19 cellular contexts compared by ENCODE assay signal in genomic region chrX:76538860-76539259, GRCh38.
DNase-seq lines count a peak whose midpoint lies in the region; ATAC-seq, FAIRE-seq and TF ChIP-seq lines count a peak whose summit lies in the region.
"Had no signal": no experiment of that assay in that cellular context is flagged by ENCODE, and none has a peak within 500 bp of the region (broad histone marks: within the 10 kb centered on the region; RNA-seq: fewer than 3 reads in every experiment).

No MANE protein-coding gene starts in this region.

- no peak for FAIRE-seq in urothelium cell line (lab: Jason Lieb, UNC)
- FAIRE-seq: GM12892, GM19239 had no signal

- ATAC-seq in WTC11 (no peak), esophagus mucosa (no peak)

- CTCF ChIA-PET in WTC11 (lab: Charles Lee), result interaction anchor here (1.2 to 2.1 kb wide), 5 partner anchors 12 to 1491 kb away, joined by 3 to 16 read pairs (median 5); no protein-coding TSS in a partner anchor

- no peak overlapping the region for H3K56ac ChIP-seq in H9 (ENCODE audit: insufficient read length, low read depth, low read length)
- no peak overlapping the region for H3K56ac ChIP-seq in mesendoderm (ENCODE audit: low read length)

- no peak overlapping the region for H3K14ac ChIP-seq in H9 (ENCODE audit: insufficient read depth, low read length)

- H3K79me1 ChIP-seq in H9 (ENCODE audit: insufficient read depth, low read depth, low read length, poor library complexity, severe bottlenecking) (no peaks in the 10 kb centered on the region), mesendoderm (ENCODE audit: low read length) (no peaks in the 10 kb centered on the region)

- H4K8ac ChIP-seq in H9 (replicated peaks; ENCODE audit: insufficient read length, low read depth, low read length), result no peak overlapping the region
- no peak overlapping the region for H4K8ac ChIP-seq in mesendoderm (ENCODE audit: low read depth, low read length)

- H3K79me2 ChIP-seq in H9 (ENCODE audit: insufficient read depth, low read length) (no peaks in the 10 kb centered on the region), mesendoderm (ENCODE audit: control insufficient read depth, insufficient read depth, low read length) (no peaks in the 10 kb centered on the region)

- H3K4ac ChIP-seq in H9 (ENCODE audit: low read depth, low read length), result no peak overlapping the region
- no peak overlapping the region for H3K4ac ChIP-seq in mesendoderm (ENCODE audit: low read depth, low read length)

- no peaks in the 10 kb centered on the region for H4K20me1 ChIP-seq in H9 (ENCODE audit: control insufficient read depth, insufficient read depth, insufficient read length)
- H4K20me1 ChIP-seq: BLaER1 treated with 17β-estradiol and CSF1 and Interleukin-3, amounts not matched to agents 10 nM and 100 nM had no signal

- POLR2A ChIA-PET in WTC11 (lab: Charles Lee), result interaction anchor here (0.6 kb wide), 1 partner anchor 260 kb away, joined by 3 read pairs; no protein-coding TSS in a partner anchor

- H3K9ac ChIP-seq in H9 (ENCODE audit: extremely low read depth, insufficient read length, low read length) (no peak overlapping the region), mesendoderm (ENCODE audit: low read length) (no peak overlapping the region)
- H3K9ac ChIP-seq: BLaER1 treated with 17β-estradiol and CSF1 and Interleukin-3, amounts not matched to agents 10 nM and 100 nM had no signal

- H3K23ac ChIP-seq in H9 (ENCODE audit: insufficient read length, low read depth, low read length) (no peak overlapping the region), mesendoderm (ENCODE audit: low read length) (no peak overlapping the region)

- H2BK12ac ChIP-seq in H9 (ENCODE audit: insufficient read length, low read depth, low read length), result no peak overlapping the region

- H3K4me3 Mint-ChIP-seq in H9 (no peak overlapping the region), WTC11 (no peak overlapping the region)
- H3K4me3 Mint-ChIP-seq: CD4-positive, alpha-beta T cell had no signal

- H3K27ac Mint-ChIP-seq in H9 (no peak overlapping the region), WTC11 (no peak overlapping the region)
- H3K27ac Mint-ChIP-seq: CD4-positive, alpha-beta T cell had no signal

- no peaks in the 10 kb centered on the region for H3K36me3 ChIP-seq in mesendoderm (ENCODE audit: control insufficient read depth, insufficient read depth, low read length)
- H3K36me3 ChIP-seq: BLaER1 treated with 17β-estradiol and CSF1 and Interleukin-3, amounts not matched to agents 10 nM and 100 nM had no signal

- H3K27ac ChIP-seq in 22Rv1 (no peak overlapping the region), H9 (ENCODE audit: insufficient read length, low read depth, low read length) (no peak overlapping the region), mesendoderm (ENCODE audit: low read depth, low read length) (no peak overlapping the region)
- H3K27ac ChIP-seq: BLaER1 treated with 17β-estradiol and CSF1 and Interleukin-3, amounts not matched to agents 10 nM and 100 nM; HL-60 had no signal

- H2BK120ac ChIP-seq in H9 (ENCODE audit: low read depth, low read length, poor library complexity, severe bottlenecking), result no peak overlapping the region
- no peak overlapping the region for H2BK120ac ChIP-seq in mesendoderm (ENCODE audit: low read depth, low read length)

- H4K91ac ChIP-seq in H9 (ENCODE audit: insufficient read length, low read depth, low read length), result no peak overlapping the region

- no peaks in the 10 kb centered on the region for H3K4me1 ChIP-seq in H9 (ENCODE audit: insufficient read depth, low read length)
- H3K4me1 ChIP-seq in mesendoderm (ENCODE audit: control insufficient read depth, low read depth, low read length), result no peaks in the 10 kb centered on the region
- H3K4me1 ChIP-seq: BLaER1 treated with 17β-estradiol and CSF1 and Interleukin-3, amounts not matched to agents 10 nM and 100 nM had no signal

- no peaks in the 10 kb centered on the region for H3K23me2 ChIP-seq in H9 (ENCODE audit: insufficient read length, low read depth, low read length, poor library complexity, severe bottlenecking)

- H2BK15ac ChIP-seq in H9 (ENCODE audit: low read depth, low read length) (no peak overlapping the region), mesendoderm (replicated peaks; ENCODE audit: low read depth) (no peak overlapping the region)

- peaks cover 0 to 4% of the 10 kb centered on the region in 2 experiments; a peak in 1 of 4 replicates for H3K4me1 Mint-ChIP-seq in H9
- peaks cover 4% of the 10 kb centered on the region; the same call in 1 of the 2 replicates for H3K4me1 Mint-ChIP-seq in WTC11

- no peak overlapping the region for H2BK20ac ChIP-seq in H9 (ENCODE audit: low read depth, low read length, poor library complexity, severe bottlenecking)

- H4K5ac ChIP-seq in H9 (ENCODE audit: insufficient read length, low read depth, low read length), result no peak overlapping the region
- no peak overlapping the region for H4K5ac ChIP-seq in mesendoderm (ENCODE audit: low read length)

- no peaks in the 10 kb centered on the region for H3K27me3 ChIP-seq in H9 (ENCODE audit: insufficient read depth, low read length)
- no peaks in the 10 kb centered on the region for H3K27me3 ChIP-seq in mesendoderm (ENCODE audit: insufficient read depth, low read length, poor library complexity)

- H3K36me3 Mint-ChIP-seq in H9 (ENCODE audit: insufficient read depth in 1 of 3, low read depth in 3 of 3) (peaks cover 0 to 6% (median 2%) of the 10 kb centered on the region in 3 experiments; a peak in 3 of 7 replicates), WTC11 (no peaks in the 10 kb centered on the region)

- WGBS in H9 (ENCODE audit: extremely low coverage, insufficient read length, low lambda C conversion rate), result no CpG with 5 or more reads among the region's 2 CpGs
- no CpG with 5 or more reads among the region's 2 CpGs for WGBS in mesendoderm (ENCODE audit: extremely low coverage, insufficient coverage, low lambda C conversion rate)

- DNase-seq in H9 (peak; percentile 39), WTC11 (ENCODE audit: low spot score) (peak; percentile 35), mesendoderm (peak; percentile 20), SHP77 treated with DMSO at 0.1 percent for 48 hours (lab: John Stamatoyannopoulos, UW) (no peak), urothelium cell line (ENCODE audit: low spot score) (no peak)
- DNase-seq: 8988T; ACHN; Calu3; CD4-positive, alpha-beta T cell; DMS 273 treated with DMSO at 0.1 percent for 48 hours; DMS79; GDM1; H7 had no signal

- no peak overlapping the region for H2BK5ac ChIP-seq in H9 (ENCODE audit: insufficient read length, low read length)
- H2BK5ac ChIP-seq in mesendoderm (ENCODE audit: low read length), result no peak overlapping the region

- H3K18ac ChIP-seq in H9 (ENCODE audit: insufficient read length, low read depth, low read length), result no peak overlapping the region
- H3K18ac ChIP-seq in mesendoderm (ENCODE audit: low read length), result no peak overlapping the region

- H2AK5ac ChIP-seq in H9 (ENCODE audit: insufficient read length, low read length), result no peak overlapping the region
- H2AK5ac ChIP-seq in mesendoderm (ENCODE audit: low read length), result no peak overlapping the region

- H3K4me2 ChIP-seq in H9 (ENCODE audit: insufficient read depth, insufficient read length, low read length) (no peak overlapping the region), mesendoderm (ENCODE audit: low read length) (no peak overlapping the region)
- H3K4me2 ChIP-seq: BLaER1 treated with 17β-estradiol and CSF1 and Interleukin-3, amounts not matched to agents 10 nM and 100 nM had no signal

- H2AFZ ChIP-seq in H9 (ENCODE audit: low read length), result no peak overlapping the region

- no peak overlapping the region for H3K4me3 ChIP-seq in mesendoderm (ENCODE audit: low read length)
- H3K4me3 ChIP-seq: BLaER1 treated with 17β-estradiol and CSF1 and Interleukin-3, amounts not matched to agents 10 nM and 100 nM had no signal

- H3K9me3 Mint-ChIP-seq in H9 (peaks cover 72 to 89% of the 10 kb centered on the region in 2 experiments), WTC11 (no peaks in the 10 kb centered on the region)
- H3K9me3 Mint-ChIP-seq: CD4-positive, alpha-beta T cell had no signal

- H3K9me3 ChIP-seq in H9 (ENCODE audit: control insufficient read depth, low read depth, low read length), result no peaks in the 10 kb centered on the region

- no peak overlapping the region for H3T11ph ChIP-seq in H9 (ENCODE audit: low read length)

- TF ChIP-seq CTCF in 22Rv1 (IDR thresholded peaks at IDR 0.05), result peak; percentile 6; the same call in 1 of the 2 replicates
- TF ChIP-seq CTCF in H9 (conservative IDR thresholded peaks at IDR 0.05), result peak; percentile 53; the same call in 2 of the 3 replicates
- no peak for TF ChIP-seq CTCF in WTC11 (IDR thresholded peaks at IDR 0.05)

- peaks cover 3% of the 10 kb centered on the region for H3K27me3 Mint-ChIP-seq in H9 (ENCODE audit: low read depth)
- no peaks in the 10 kb centered on the region; the same call in 1 of the 2 replicates for H3K27me3 Mint-ChIP-seq in WTC11 (ENCODE audit: low read depth)
- H3K27me3 Mint-ChIP-seq: CD4-positive, alpha-beta T cell had no signal

TF ChIP-seq in WTC11, 78 proteins besides CTCF, POLR2A, EP300 and RAD21:
- no peak for TF ChIP-seq JUN (CRISPR knock-in tag; IDR thresholded peaks at IDR 0.05)
- TF ChIP-seq ZBTB21 (CRISPR knock-in tag; IDR thresholded peaks at IDR 0.05; ENCODE audit: borderline replicate concordance), result no peak
- TF ChIP-seq ETV6 (CRISPR knock-in tag; IDR thresholded peaks at IDR 0.05), result no peak

Comparison
In these comparisons a context has a peak if more than half of its experiments do, and no peak if none do; other contexts are left out.
1. DNase-seq: peak in H9 (single experiment), WTC11 (single experiment) and mesendoderm (single experiment); none in SHP77 treated with DMSO at 0.1 percent for 48 hours (single experiment) and urothelium cell line (single experiment).